8 cellular contexts compared by ENCODE assay signal in genomic region chr15:42650208-42651066, GRCh38.
DNase-seq lines count a peak whose midpoint lies in the region; ATAC-seq and TF ChIP-seq lines count a peak whose summit lies in the region.

No MANE protein-coding gene starts in this region.

- intact Hi-C loops in thyroid gland (cut with DNase I) = loop anchor here (5.0 kb wide), 1 partner anchor 193 kb away; no protein-coding TSS in a partner anchor

- WGBS in thyroid gland, 2 donors = 60 to 63% methylated on average over 5 of the region's 5 CpGs

- H3K27me3 Mint-ChIP-seq in neural progenitor cell (ENCODE audit: insufficient read depth, low read depth) = no peaks in the 10 kb centered on the region

- H3K4me1 ChIP-seq in OCI-LY3 (ENCODE audit: low read length) (no peaks in the 10 kb centered on the region), neural progenitor cell (no peaks in the 10 kb centered on the region), thyroid gland (no peaks in the 10 kb centered on the region)

- no peaks in the 10 kb centered on the region for H3K4me1 Mint-ChIP-seq in neural progenitor cell

- peak overlapping the region; percentile 6; the same call in 1 of the 2 replicates for H3K4me2 ChIP-seq in OCI-LY3 (ENCODE audit: low read length)
- no peak overlapping the region for H3K4me2 ChIP-seq in neural progenitor cell

- H3F3A ChIP-seq in neural progenitor cell (ENCODE audit: low read depth) = no peaks in the 10 kb centered on the region

- DNase-seq in AG04450 (ENCODE audit: low read depth, low spot score) = peak; percentile 73
- peak in 69 of 76 experiments; percentile 1 to 74 (median 42) for DNase-seq in HUDEP-2 (lab: John Stamatoyannopoulos, UW; ENCODE audit: unreplicated experiment in 76 of 76)
- peak; percentile 42 for DNase-seq in activated T-cell treated with anti-CD3 and anti-CD28 coated beads for 48 hours (ENCODE audit: low read depth)
- peak; percentile 91 for DNase-seq in fibroblast of peridontal ligament (ENCODE audit: extremely low read depth)
- peak; percentile 69 for DNase-seq in neural progenitor cell (ENCODE audit: low spot score)
- peak; percentile 45 to 53 for DNase-seq in thyroid gland

- POLR2A ChIA-PET in AG04450 (lab: Yijun Ruan, JAX) = no interaction called here

- no peaks in the 10 kb centered on the region for H3K9me3 ChIP-seq in AG04450 (ENCODE audit: control insufficient read depth, insufficient read depth, low read length)
- H3K9me3 ChIP-seq in OCI-LY3 (ENCODE audit: insufficient read depth, low read length) = no peaks in the 10 kb centered on the region
- H3K9me3 ChIP-seq in neural progenitor cell (ENCODE audit: low read depth) = no peaks in the 10 kb centered on the region
- H3K9me3 ChIP-seq in thyroid gland = no peaks in the 10 kb centered on the region

- no peaks in the 10 kb centered on the region for H3K9me3 Mint-ChIP-seq in neural progenitor cell

- H3K4me3 Mint-ChIP-seq in neural progenitor cell = no peak overlapping the region

- H3K79me2 ChIP-seq in OCI-LY3 (ENCODE audit: low read length) (no peaks in the 10 kb centered on the region), neural progenitor cell (ENCODE audit: low read depth) (no peaks in the 10 kb centered on the region)

- H3K27ac ChIP-seq in AG04450 (ENCODE audit: low read depth, low read length) = no peak overlapping the region
- H3K27ac ChIP-seq in OCI-LY3 (ENCODE audit: low read length) = no peak overlapping the region
- H3K27ac ChIP-seq in neural progenitor cell = no peak overlapping the region
- no peak overlapping the region for H3K27ac ChIP-seq in thyroid gland

- H3K27ac Mint-ChIP-seq in neural progenitor cell = no peak overlapping the region

- peak; percentile 56 for ATAC-seq in GM18519 (IDR thresholded peaks at IDR 0.05; ENCODE audit: low FRiP score, unreplicated experiment)

- no peak for TF ChIP-seq POLR2A in thyroid gland (IDR thresholded peaks at IDR 0.05)

- H3K4me3 ChIP-seq in AG04450 (ENCODE audit: low read depth, low read length) (no peak overlapping the region), OCI-LY3 (ENCODE audit: low read length) (no peak overlapping the region), neural progenitor cell (no peak overlapping the region), thyroid gland (replicated peaks in 1 of 3) (no peak overlapping the region)

- no peaks in the 10 kb centered on the region for H3K36me3 ChIP-seq in OCI-LY3 (replicated peaks; ENCODE audit: low read depth, low read length)
- peaks cover 8% of the 10 kb centered on the region for H3K36me3 ChIP-seq in neural progenitor cell
- no peaks in the 10 kb centered on the region for H3K36me3 ChIP-seq in thyroid gland

- H3K27me3 ChIP-seq in AG04450 (ENCODE audit: control insufficient read depth, insufficient read depth, low read length) (no peaks in the 10 kb centered on the region), OCI-LY3 (ENCODE audit: low read depth, low read length) (no peaks in the 10 kb centered on the region), neural progenitor cell (no peaks in the 10 kb centered on the region), thyroid gland (no peaks in the 10 kb centered on the region)

- no peak overlapping the region for H3K9ac ChIP-seq in OCI-LY3 (ENCODE audit: low read length)
- H3K9ac ChIP-seq in neural progenitor cell = no peak overlapping the region

- H4K20me1 ChIP-seq in OCI-LY3 (ENCODE audit: insufficient read depth, low read length) (no peaks in the 10 kb centered on the region), neural progenitor cell (ENCODE audit: low read depth) (no peaks in the 10 kb centered on the region)

- peaks cover 5% of the 10 kb centered on the region for H3K36me3 Mint-ChIP-seq in neural progenitor cell

- peak overlapping the region; percentile 2; the same call in 1 of the 2 replicates for H2AFZ ChIP-seq in OCI-LY3 (ENCODE audit: low read depth, low read length)
- H2AFZ ChIP-seq in neural progenitor cell (replicated peaks) = no peak overlapping the region

- TF ChIP-seq CTCF in AG04450 (IDR thresholded peaks at IDR 0.05; ENCODE audit: low read depth, low read length) (peak; percentile 92), OCI-LY3 (IDR thresholded peaks at IDR 0.05; ENCODE audit: low read depth, low read length) (peak; percentile 87), neural progenitor cell (IDR thresholded peaks at IDR 0.05) (peak; percentile 83), thyroid gland (IDR thresholded peaks at IDR 0.05) (peak; percentile 29 to 64 (median 46))

- CTCF ChIA-PET in AG04450 (lab: Charles Lee) = interaction anchor here (0.5 to 1.6 kb wide), 5 partner anchors 11 to 160 kb away, joined by 3 to 4 read pairs (median 3); no protein-coding TSS in a partner anchor
